ENCODE assay signal across 22 cellular contexts in genomic region chr5:157051604-157052245, GRCh38. TPM values are rescaled to one million over a fixed set of nuclear protein-coding genes. Genes with fewer than 3 reads are reported as not detected.
"Had no signal": no experiment of that assay in that cellular context is flagged by ENCODE, and none has a peak within 500 bp of the region (broad histone marks: within the 10 kb centered on the region; RNA-seq: fewer than 3 reads in every experiment).

No MANE protein-coding gene starts in this region.

- H3K27me3 Mint-ChIP-seq: activated T-cell treated with anti-CD3 and anti-CD28 coated beads, Interleukin-2, amount 50 U/mL, for 24 hours; T-cell had no signal

- FAIRE-seq: endometrium, frontal cortex had no signal

- H3K27me3 ChIP-seq: ascending aorta, breast epithelium, heart left ventricle, ovary, sigmoid colon, stomach, upper lobe of left lung had no signal

- H3K4me3 ChIP-seq: ascending aorta, breast epithelium, heart left ventricle, ovary, sigmoid colon, stomach, upper lobe of left lung had no signal

- ATAC-seq: heart left ventricle; left ventricle myocardium superior; stimulated activated effector memory CD8-positive, alpha-beta T cell treated with anti-CD3 and anti-CD28 coated beads, Interleukin-12 subunit alpha, Interleukin-12 subunit beta, amount 100 ng/mL, for 72 hours; T-cell had no signal

- DNase-seq: activated CD4-positive, alpha-beta memory T cell treated with anti-CD3 and anti-CD28 coated beads, Interleukin-2, amount 10 ng/mL, durations not matched to agents 7 days and 5 days; activated CD4-positive, alpha-beta T cell treated with anti-CD3 and anti-CD28 coated beads for 48 hours; activated CD4-positive, CD25-positive, alpha-beta regulatory T cell; activated naive CD4-positive, alpha-beta T cell treated with anti-CD3 and anti-CD28 coated beads, Interleukin-2, amount 50 U/mL, for 16 hours; activated T-cell treated with anti-CD3 and anti-CD28 coated beads, Interleukin-2, amount 50 U/mL, for 24 hours; cortex of kidney; heart left ventricle; left ventricle myocardium superior; naive B cell; ovary; sigmoid colon; stimulated activated CD4-positive, alpha-beta T cell treated with anti-CD3 and anti-CD28 coated beads, Interleukin-4, amount 100 ng/mL, for 24 hours; stomach; T-cell; T1000; upper lobe of left lung had no signal

- H3K27ac ChIP-seq: ascending aorta, breast epithelium, heart left ventricle, ovary, sigmoid colon, stomach, upper lobe of left lung had no signal

- H3K9me3 Mint-ChIP-seq: activated T-cell treated with anti-CD3 and anti-CD28 coated beads, Interleukin-2, amount 50 U/mL, for 24 hours; stimulated activated effector memory CD8-positive, alpha-beta T cell treated with anti-CD3 and anti-CD28 coated beads, Interleukin-12 subunit alpha, Interleukin-12 subunit beta, amount 100 ng/mL, for 72 hours; T-cell had no signal

- H3K36me3 ChIP-seq: ascending aorta, breast epithelium, heart left ventricle, ovary, sigmoid colon, stomach, upper lobe of left lung had no signal

- H3K4me1 ChIP-seq: ascending aorta, breast epithelium, heart left ventricle, sigmoid colon, stomach, upper lobe of left lung had no signal

- H3K27ac Mint-ChIP-seq: activated CD4-positive, alpha-beta memory T cell treated with anti-CD3 and anti-CD28 coated beads, Interleukin-2, amount 10 ng/mL, durations not matched to agents 7 days and 5 days; activated T-cell treated with anti-CD3 and anti-CD28 coated beads, Interleukin-2, amount 50 U/mL, for 24 hours; naive B cell; stimulated activated effector memory CD8-positive, alpha-beta T cell treated with anti-CD3 and anti-CD28 coated beads, Interleukin-12 subunit alpha, Interleukin-12 subunit beta, amount 100 ng/mL, for 72 hours had no signal

- H3K36me3 Mint-ChIP-seq: naive B cell; stimulated activated effector memory CD8-positive, alpha-beta T cell treated with anti-CD3 and anti-CD28 coated beads, Interleukin-12 subunit alpha, Interleukin-12 subunit beta, amount 100 ng/mL, for 72 hours; T-cell had no signal

- H3K4me3 Mint-ChIP-seq: activated CD4-positive, alpha-beta memory T cell treated with anti-CD3 and anti-CD28 coated beads, Interleukin-2, amount 10 ng/mL, durations not matched to agents 7 days and 5 days; activated T-cell treated with anti-CD3 and anti-CD28 coated beads, Interleukin-2, amount 50 U/mL, for 24 hours; naive B cell; stimulated activated effector memory CD8-positive, alpha-beta T cell treated with anti-CD3 and anti-CD28 coated beads, Interleukin-12 subunit alpha, Interleukin-12 subunit beta, amount 100 ng/mL, for 72 hours had no signal

- H3K9me3 ChIP-seq: ascending aorta, breast epithelium, heart left ventricle, ovary, sigmoid colon, stomach, upper lobe of left lung had no signal

RNA-seq across cellular contexts. Expression of gene HAVCR1, which starts 7.2 kb away (rescaled TPM):
- total RNA-seq: ascending aorta, sigmoid colon had no signal
- polyA plus RNA-seq: esophagus, heart left ventricle, ovary, stomach had no signal
